13 cellular contexts compared by ENCODE assay signal in the genomic region with DNA sequence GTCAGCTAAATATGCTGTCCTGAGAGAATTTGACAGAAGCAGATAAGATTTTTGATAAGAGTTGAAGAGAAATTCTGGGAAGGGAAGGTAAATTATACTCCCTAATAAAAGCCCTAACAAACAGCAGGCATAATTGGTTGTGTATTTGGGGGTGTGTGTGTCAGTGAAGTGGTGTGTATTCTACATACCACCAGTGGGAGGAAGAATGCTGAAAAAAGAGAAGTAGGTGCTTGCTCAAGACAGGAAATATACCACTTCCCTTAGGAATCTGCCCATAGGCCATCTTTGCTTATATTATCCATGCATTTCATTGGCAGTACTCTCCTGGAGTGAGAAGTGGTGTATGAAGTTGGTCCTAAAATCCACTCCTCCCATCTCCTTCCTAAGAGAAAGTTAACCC.
A peak's percentile ranks its signal among the peaks of the same experiment; 100 is the strongest.
DNase-seq lines count a peak whose midpoint lies in the region; ATAC-seq and TF ChIP-seq lines count a peak whose summit lies in the region.
"Had no signal": no experiment of that assay in that cellular context is flagged by ENCODE, and none has a peak within 500 bp of the region (broad histone marks: within the 10 kb centered on the region; RNA-seq: fewer than 3 reads in every experiment).

No MANE protein-coding gene starts in this region.

- TF ChIP-seq CTCF in choroid plexus epithelial cell (conservative IDR thresholded peaks at IDR 0.05; ENCODE audit: low read depth, low read length), result no peak
- TF ChIP-seq CTCF in osteoblast (IDR thresholded peaks at IDR 0.05; ENCODE audit: extremely low read depth, low read depth, low read length), result no peak
- TF ChIP-seq CTCF in progenitor cell of endocrine pancreas (IDR thresholded peaks at IDR 0.05; ENCODE audit: unreplicated experiment), result no peak
- TF ChIP-seq CTCF in brain microvascular endothelial cell (IDR thresholded peaks at IDR 0.05; ENCODE audit: low read depth, low read length, missing control alignments), result no peak

- H3K27ac ChIP-seq in osteoblast (ENCODE audit: low read depth, low read length), result peak overlapping the region; percentile 44
- no peak overlapping the region for H3K27ac ChIP-seq in brain microvascular endothelial cell
- H3K27ac ChIP-seq: suprapubic skin had no signal

- H3K27ac Mint-ChIP-seq in progenitor cell of endocrine pancreas, result no peak overlapping the region
- H3K27ac Mint-ChIP-seq: B cell had no signal

- DNase-seq in GF-D8 (lab: John Stamatoyannopoulos, UW) (peak; percentile 39), NCI-H226 (peak; percentile 68), choroid plexus epithelial cell (ENCODE audit: low read depth) (peak; percentile 42), osteoblast (ENCODE audit: insufficient read length, low spot score, missing footprints) (no peak), progenitor cell of endocrine pancreas (ENCODE audit: low spot score, unreplicated experiment) (no peak), brain microvascular endothelial cell (no peak)
- DNase-seq: activated CD4-positive, alpha-beta T cell treated with anti-CD3 and anti-CD28 coated beads for 48 hours; activated CD8-positive, alpha-beta memory T cell treated with anti-CD3 and anti-CD28 coated beads, Interleukin-2, amount 50 U/mL, for 48 hours; hypothalamus; NCI-H2107 had no signal

- H3K4me1 ChIP-seq in osteoblast (ENCODE audit: insufficient read depth, low read length), result peaks cover 28% of the 10 kb centered on the region

- no peaks in the 10 kb centered on the region for H3K36me3 ChIP-seq in osteoblast (ENCODE audit: insufficient read depth, low read length)
- H3K36me3 ChIP-seq in brain microvascular endothelial cell (replicated peaks), result no peaks in the 10 kb centered on the region
- H3K36me3 ChIP-seq: suprapubic skin had no signal

- no peak overlapping the region for H3K4me3 Mint-ChIP-seq in progenitor cell of endocrine pancreas (ENCODE audit: low read depth)
- H3K4me3 Mint-ChIP-seq: B cell had no signal

- H3K27me3 ChIP-seq in osteoblast (ENCODE audit: insufficient read depth, low read length) (no peaks in the 10 kb centered on the region), brain microvascular endothelial cell (replicated peaks) (no peaks in the 10 kb centered on the region)
- H3K27me3 ChIP-seq: suprapubic skin had no signal

- H4K20me1 ChIP-seq in osteoblast (ENCODE audit: insufficient read depth, low read length), result peaks cover 2% of the 10 kb centered on the region

- peaks cover 80% of the 10 kb centered on the region for H3K4me1 Mint-ChIP-seq in progenitor cell of endocrine pancreas (ENCODE audit: low read depth)

- peaks cover 79% of the 10 kb centered on the region for H3K79me2 ChIP-seq in osteoblast (ENCODE audit: insufficient read depth, low read length)

- in situ Hi-C loops in brain microvascular endothelial cell (cut with HindIII; ENCODE audit: low pct_ligation_motif_present, low sequenced_read_pairs), result no loop called here

- no peaks in the 10 kb centered on the region for H3K9me3 ChIP-seq in osteoblast (ENCODE audit: low read depth, low read length)
- H3K9me3 ChIP-seq: suprapubic skin had no signal

- H3K36me3 Mint-ChIP-seq in progenitor cell of endocrine pancreas (ENCODE audit: insufficient read depth), result no peaks in the 10 kb centered on the region

- H2AFZ ChIP-seq in osteoblast (ENCODE audit: low read length), result no peak overlapping the region

- no peak overlapping the region for H3K4me2 ChIP-seq in osteoblast (ENCODE audit: insufficient read depth, low read length)

- H3K9me3 Mint-ChIP-seq in progenitor cell of endocrine pancreas (ENCODE audit: low read depth), result no peaks in the 10 kb centered on the region

- no peak overlapping the region for H3K4me3 ChIP-seq in choroid plexus epithelial cell (ENCODE audit: low read depth, low read length)
- no peak overlapping the region for H3K4me3 ChIP-seq in osteoblast (ENCODE audit: insufficient read depth, low read length)
- H3K4me3 ChIP-seq in brain microvascular endothelial cell (ENCODE audit: low read depth, low read length), result no peak overlapping the region
- H3K4me3 ChIP-seq: suprapubic skin had no signal

- ATAC-seq in GM18907 (IDR thresholded peaks at IDR 0.05; ENCODE audit: unreplicated experiment), result no peak

- no peaks in the 10 kb centered on the region for H3K27me3 Mint-ChIP-seq in progenitor cell of endocrine pancreas
- H3K27me3 Mint-ChIP-seq: B cell had no signal

Comparison
In these comparisons a context has a peak if more than half of its experiments do, and no peak if none do; other contexts are left out.
1. DNase-seq: peak in GF-D8 (single experiment), NCI-H226 (single experiment) and choroid plexus epithelial cell (single experiment); none in osteoblast (single experiment), progenitor cell of endocrine pancreas (single experiment) and brain microvascular endothelial cell (single experiment).